ENCODE assay signal across 1 cellular context in the genomic region with DNA sequence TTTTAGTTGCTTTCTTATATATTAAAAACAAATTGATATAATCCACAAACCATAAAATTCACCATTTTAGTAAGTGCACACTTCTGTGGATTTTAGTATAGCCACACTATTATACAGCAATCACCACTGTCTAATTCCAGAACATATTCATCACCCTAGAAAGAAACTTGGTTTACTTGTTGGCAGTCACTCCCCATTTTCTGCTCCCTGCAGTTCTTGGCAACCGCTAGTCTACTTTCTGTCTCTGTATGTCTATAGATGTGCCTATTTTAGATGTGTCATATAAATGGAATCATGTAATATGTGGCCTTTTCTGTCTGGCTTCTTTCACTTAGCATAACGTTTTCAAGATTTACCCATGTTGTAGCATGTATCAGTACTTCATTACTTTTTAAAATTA.
TF ChIP-seq lines count a peak whose summit lies in the region.

No MANE protein-coding gene starts in this region.

TF ChIP-seq in IMR-90, 13 proteins besides CTCF, POLR2A, EP300 and RAD21:
- no peak for TF ChIP-seq NFE2L2 (IDR thresholded peaks at IDR 0.05; ENCODE audit: low read depth, low read length)
- TF ChIP-seq, protein P1, sequence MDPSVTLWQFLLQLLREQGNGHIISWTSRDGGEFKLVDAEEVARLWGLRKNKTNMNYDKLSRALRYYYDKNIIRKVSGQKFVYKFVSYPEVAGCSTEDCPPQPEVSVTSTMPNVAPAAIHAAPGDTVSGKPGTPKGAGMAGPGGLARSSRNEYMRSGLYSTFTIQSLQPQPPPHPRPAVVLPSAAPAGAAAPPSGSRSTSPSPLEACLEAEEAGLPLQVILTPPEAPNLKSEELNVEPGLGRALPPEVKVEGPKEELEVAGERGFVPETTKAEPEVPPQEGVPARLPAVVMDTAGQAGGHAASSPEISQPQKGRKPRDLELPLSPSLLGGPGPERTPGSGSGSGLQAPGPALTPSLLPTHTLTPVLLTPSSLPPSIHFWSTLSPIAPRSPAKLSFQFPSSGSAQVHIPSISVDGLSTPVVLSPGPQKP (IDR thresholded peaks at IDR 0.05; ENCODE audit: borderline replicate concordance, low read depth, low read length) = no peak
- no peak for TF ChIP-seq MAFK (IDR thresholded peaks at IDR 0.05; ENCODE audit: low read depth, low read length)
- TF ChIP-seq RFX5 (IDR thresholded peaks at IDR 0.05; ENCODE audit: low read depth, low read length) = no peak
